In the genomic region with DNA sequence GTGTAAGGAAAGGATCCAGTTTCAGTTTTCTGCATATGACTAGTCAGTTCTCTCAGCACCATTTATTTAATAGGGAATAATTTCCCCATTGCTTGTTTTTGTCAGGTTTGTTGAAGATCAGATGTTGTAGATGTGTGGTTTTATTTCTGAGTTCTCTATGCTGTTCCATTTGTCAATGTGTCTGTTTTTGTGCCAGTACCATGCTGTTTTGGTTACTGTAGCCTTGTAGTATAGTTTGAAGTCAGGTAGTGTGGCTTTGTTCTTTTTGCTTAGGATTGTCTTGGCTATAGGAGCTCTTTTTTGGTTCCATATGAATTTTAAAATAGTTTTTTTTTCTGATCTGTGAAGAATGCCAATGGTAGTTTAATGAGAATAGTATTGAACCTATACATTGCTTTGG, we compare ENCODE assay signal across 3 cellular contexts. TPM values are rescaled to one million over a fixed set of nuclear protein-coding genes. Genes with fewer than 3 reads are reported as not detected.
"Had no signal": no experiment of that assay in that cellular context is flagged by ENCODE, and none has a peak within 500 bp of the region (broad histone marks: within the 10 kb centered on the region; RNA-seq: fewer than 3 reads in every experiment).

No MANE protein-coding gene starts in this region.

RNA-seq across cellular contexts. Expression of gene CCDC187, which starts 17.1 kb away (rescaled TPM):
- total RNA-seq: subcutaneous adipose tissue, thoracic aorta, vagina had no signal
